Comparison of ENCODE assay signal across 1 cellular context in the genomic region with DNA sequence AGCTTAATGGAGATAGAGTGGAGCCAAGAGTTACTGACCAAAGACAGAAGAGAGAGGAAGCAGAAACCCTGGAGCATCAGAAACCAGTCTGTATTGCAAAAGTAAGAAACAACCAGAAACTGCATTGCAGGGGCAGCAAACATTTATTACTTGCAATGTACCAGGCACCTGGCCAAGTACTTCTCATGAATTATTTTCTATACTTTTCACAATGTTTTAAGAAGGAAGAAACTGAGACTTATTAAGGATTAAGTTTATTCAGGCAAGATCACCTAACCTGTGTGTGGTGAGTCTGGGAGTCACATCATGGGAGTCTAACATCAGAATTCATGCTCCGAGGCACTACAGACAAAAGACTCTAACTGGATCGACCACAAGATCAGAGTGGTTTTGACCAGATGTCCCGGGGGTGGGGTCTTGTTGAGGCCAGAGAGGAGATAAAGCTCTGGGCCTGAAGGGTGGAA.
TF ChIP-seq lines count a peak whose summit lies in the region.

No MANE protein-coding gene starts in this region.

TF ChIP-seq in IMR-90, 13 proteins besides CTCF, POLR2A, EP300 and RAD21:
- TF ChIP-seq, protein P1, sequence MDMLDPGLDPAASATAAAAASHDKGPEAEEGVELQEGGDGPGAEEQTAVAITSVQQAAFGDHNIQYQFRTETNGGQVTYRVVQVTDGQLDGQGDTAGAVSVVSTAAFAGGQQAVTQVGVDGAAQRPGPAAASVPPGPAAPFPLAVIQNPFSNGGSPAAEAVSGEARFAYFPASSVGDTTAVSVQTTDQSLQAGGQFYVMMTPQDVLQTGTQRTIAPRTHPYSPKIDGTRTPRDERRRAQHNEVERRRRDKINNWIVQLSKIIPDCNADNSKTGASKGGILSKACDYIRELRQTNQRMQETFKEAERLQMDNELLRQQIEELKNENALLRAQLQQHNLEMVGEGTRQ (IDR thresholded peaks at IDR 0.05; ENCODE audit: low read depth, low read length) = no peak
- TF ChIP-seq RCOR1 (IDR thresholded peaks at IDR 0.05; ENCODE audit: insufficient replicate concordance, low read length) (no peak), FOS (IDR thresholded peaks at IDR 0.05; ENCODE audit: low read depth, low read length) (no peak), RFX5 (IDR thresholded peaks at IDR 0.05; ENCODE audit: low read depth, low read length) (no peak), SMC3 (IDR thresholded peaks at IDR 0.05; ENCODE audit: low read depth, low read length) (no peak), MXI1 (IDR thresholded peaks at IDR 0.05; ENCODE audit: borderline replicate concordance, low read depth, low read length) (no peak), NFE2L2 (IDR thresholded peaks at IDR 0.05; ENCODE audit: low read depth, low read length) (no peak), MAFK (IDR thresholded peaks at IDR 0.05; ENCODE audit: low read depth, low read length) (no peak), CHD1 (IDR thresholded peaks at IDR 0.05; ENCODE audit: low read depth, low read length) (no peak), MAZ (IDR thresholded peaks at IDR 0.05; ENCODE audit: borderline replicate concordance, low read depth, low read length) (no peak), CEBPB (IDR thresholded peaks at IDR 0.05; ENCODE audit: low read depth, low read length) (no peak), BHLHE40 (IDR thresholded peaks at IDR 0.05; ENCODE audit: low read depth, low read length) (no peak)
- TF ChIP-seq, protein P2, sequence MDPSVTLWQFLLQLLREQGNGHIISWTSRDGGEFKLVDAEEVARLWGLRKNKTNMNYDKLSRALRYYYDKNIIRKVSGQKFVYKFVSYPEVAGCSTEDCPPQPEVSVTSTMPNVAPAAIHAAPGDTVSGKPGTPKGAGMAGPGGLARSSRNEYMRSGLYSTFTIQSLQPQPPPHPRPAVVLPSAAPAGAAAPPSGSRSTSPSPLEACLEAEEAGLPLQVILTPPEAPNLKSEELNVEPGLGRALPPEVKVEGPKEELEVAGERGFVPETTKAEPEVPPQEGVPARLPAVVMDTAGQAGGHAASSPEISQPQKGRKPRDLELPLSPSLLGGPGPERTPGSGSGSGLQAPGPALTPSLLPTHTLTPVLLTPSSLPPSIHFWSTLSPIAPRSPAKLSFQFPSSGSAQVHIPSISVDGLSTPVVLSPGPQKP (IDR thresholded peaks at IDR 0.05; ENCODE audit: borderline replicate concordance, low read depth, low read length) = no peak
TF ChIP-seq in IMR-90: peak in this region for 0.
